Comparison of ENCODE assay signal across 14 cellular contexts in genomic region chr13:55410398-55411330, GRCh38.
"Had no signal": no experiment of that assay in that cellular context is flagged by ENCODE, and none has a peak within 500 bp of the region (broad histone marks: within the 10 kb centered on the region; RNA-seq: fewer than 3 reads in every experiment).

No MANE protein-coding gene starts in this region.

- H3K36me3 ChIP-seq: gastrocnemius medialis, heart right ventricle, lower lobe of right lung, thyroid gland had no signal

- H3K27ac ChIP-seq: gastrocnemius medialis, heart right ventricle, lower lobe of right lung, thyroid gland had no signal

- ATAC-seq: activated T-helper 17 cell treated with anti-CD3 and anti-CD28 coated beads, Interleukin-2, amount 50 U/mL, for 72 hours; effector memory CD8-positive, alpha-beta T cell; gastrocnemius medialis; heart right ventricle; left colon; lower lobe of right lung; stimulated activated naive B cell treated with anti-CD40 and anti-IgM and Interleukin-4, amounts not matched to agents 10 μg/mL and 1 μg/mL and 100 μg/mL, for 72 hours had no signal

- H3K9me3 ChIP-seq: gastrocnemius medialis, lower lobe of right lung, thyroid gland had no signal

- DNase-seq: activated CD4-positive, alpha-beta T cell treated with anti-CD3 and anti-CD28 coated beads, Interleukin-2, amount 50 U/mL, for 48 hours; activated naive CD4-positive, alpha-beta T cell treated with Interleukin-2 at 50 U/mL for 16 hours; anterior cingulate cortex; cerebellar nuclear complex; effector memory CD8-positive, alpha-beta T cell; gastrocnemius medialis; heart right ventricle; left colon; lower lobe of right lung; retina; stimulated activated CD4-positive, alpha-beta T cell treated with anti-CD3 and anti-CD28 coated beads, Interleukin-2, amount 100 ng/mL, for 48 hours; stimulated activated naive B cell treated with anti-CD40 and anti-IgM and Interleukin-4, amounts not matched to agents 10 μg/mL and 1 μg/mL and 100 μg/mL, for 72 hours; thyroid gland had no signal

- H3K27me3 ChIP-seq: gastrocnemius medialis, heart right ventricle, thyroid gland had no signal

- H3K4me3 ChIP-seq: gastrocnemius medialis, heart right ventricle, lower lobe of right lung, thyroid gland had no signal

- H3K4me1 ChIP-seq: gastrocnemius medialis, heart right ventricle, lower lobe of right lung, thyroid gland had no signal
